Comparison of ENCODE assay signal across 9 cellular contexts in genomic region chr14:92586966-92587365, GRCh38.
DNase-seq lines count a peak whose midpoint lies in the region; ATAC-seq and TF ChIP-seq lines count a peak whose summit lies in the region.
"Had no signal": no experiment of that assay in that cellular context is flagged by ENCODE, and none has a peak within 500 bp of the region (broad histone marks: within the 10 kb centered on the region; RNA-seq: fewer than 3 reads in every experiment).

No MANE protein-coding gene starts in this region.

- H3K4me3 ChIP-seq in right cardiac atrium (ENCODE audit: low read length) (no peak overlapping the region), ascending aorta (no peak overlapping the region), neutrophil (ENCODE audit: low read depth in 1 of 2, low read length in 1 of 2) (no peak overlapping the region), vagina (no peak overlapping the region)
- H3K4me3 ChIP-seq: body of pancreas had no signal

- H3K9me3 ChIP-seq in right cardiac atrium (ENCODE audit: control insufficient read depth, low read length) (no peaks in the 10 kb centered on the region), ascending aorta (no peaks in the 10 kb centered on the region), neutrophil (no peaks in the 10 kb centered on the region), vagina (no peaks in the 10 kb centered on the region)

- H3K36me3 ChIP-seq in ascending aorta (no peaks in the 10 kb centered on the region), neutrophil (peaks cover 10% of the 10 kb centered on the region), vagina (no peaks in the 10 kb centered on the region)

- ATAC-seq in right cardiac atrium = no peak
- ATAC-seq in Right ventricle myocardium superior (ENCODE audit: poor library complexity) = no peak
- no peak for ATAC-seq in HG02938 (IDR thresholded peaks at IDR 0.05; ENCODE audit: unreplicated experiment)

- no peak for DNase-seq in right cardiac atrium
- DNase-seq in Right ventricle myocardium superior = no peak
- peak in 1 of 2 donors; percentile 56 for DNase-seq in ascending aorta (ENCODE audit: low spot score in 2 of 2)
- DNase-seq in vagina (ENCODE audit: extremely low spot score in 2 of 2) = no peak
- DNase-seq in NCI-H2196 (lab: John Stamatoyannopoulos, UW; ENCODE audit: unreplicated experiment) = no peak
- no peak for DNase-seq in NCI-H187 (lab: John Stamatoyannopoulos, UW)
- DNase-seq: body of pancreas had no signal

- H3K27ac ChIP-seq in right cardiac atrium (ENCODE audit: low read length) (peak overlapping the region; percentile 65), ascending aorta (peak overlapping the region; percentile 91 to 95), neutrophil (peak overlapping the region; percentile 74), vagina (peak overlapping the region; percentile 89)
- H3K27ac ChIP-seq: body of pancreas had no signal

- TF ChIP-seq CTCF in ascending aorta (IDR thresholded peaks at IDR 0.05) = no peak
- TF ChIP-seq CTCF in neutrophil (IDR thresholded peaks at IDR 0.05) = no peak
- TF ChIP-seq CTCF in vagina (IDR thresholded peaks at IDR 0.05) = no peak

- WGBS in right cardiac atrium = 79% methylated on average over 5 of the region's 5 CpGs

- H3K27me3 ChIP-seq in right cardiac atrium (ENCODE audit: control insufficient read depth, insufficient read depth) (no peaks in the 10 kb centered on the region), ascending aorta (no peaks in the 10 kb centered on the region), neutrophil (no peaks in the 10 kb centered on the region), vagina (no peaks in the 10 kb centered on the region)
- H3K27me3 ChIP-seq: body of pancreas had no signal

- H3K4me1 ChIP-seq in right cardiac atrium (ENCODE audit: control insufficient read depth, insufficient read depth, low read length) = peaks cover 2% of the 10 kb centered on the region
- H3K4me1 ChIP-seq in ascending aorta = peaks cover 13 to 51% of the 10 kb centered on the region in 2 donors
- H3K4me1 ChIP-seq in neutrophil (ENCODE audit: control insufficient read depth in 1 of 2, insufficient read depth in 1 of 2, low read depth in 1 of 2, low read length in 1 of 2) = peaks cover 52 to 56% of the 10 kb centered on the region in 2 experiments
- peaks cover 38% of the 10 kb centered on the region for H3K4me1 ChIP-seq in vagina
- H3K4me1 ChIP-seq: body of pancreas had no signal

- intact Hi-C loops in right cardiac atrium (cut with DNase I) (no loop called here), Right ventricle myocardium superior (cut with DNase I) (no loop called here), ascending aorta (cut with DNase I) (loop anchor here (1.0 to 2.0 kb wide), 5 partner anchors 16 to 76 kb away; no protein-coding TSS in a partner anchor), vagina (cut with DNase I) (no loop called here)

- TF ChIP-seq POLR2A in vagina (IDR thresholded peaks at IDR 0.05) = no peak
